1 cellular context compared by ENCODE assay signal in genomic region chr11:67273260-67273990, GRCh38.
TF ChIP-seq lines count a peak whose summit lies in the region.

No MANE protein-coding gene starts in this region.

TF ChIP-seq in H1, 55 proteins besides CTCF, POLR2A, EP300 and RAD21:
- TF ChIP-seq BRCA1 (IDR thresholded peaks at IDR 0.05; ENCODE audit: low read depth, low read length) (no peak), KDM1A (IDR thresholded peaks at IDR 0.05; ENCODE audit: borderline replicate concordance, low read length) (no peak), CHD7 (IDR thresholded peaks at IDR 0.05; ENCODE audit: insufficient replicate concordance, low read length) (no peak), HDAC2 (IDR thresholded peaks at IDR 0.05; ENCODE audit: borderline replicate concordance in 1 of 2, low read depth in 2 of 2, low read length in 2 of 2) (no peak), KDM5A (IDR thresholded peaks at IDR 0.05; ENCODE audit: low read length) (no peak), SUZ12 (IDR thresholded peaks at IDR 0.05; ENCODE audit: low read length) (no peak), GTF2F1 (IDR thresholded peaks at IDR 0.05; ENCODE audit: borderline replicate concordance, low read depth, low read length) (no peak), PHF8 (conservative IDR thresholded peaks at IDR 0.05; ENCODE audit: low read depth, low read length) (no peak), SIX5 (IDR thresholded peaks at IDR 0.05; ENCODE audit: low read depth, low read length) (no peak), RXRA (IDR thresholded peaks at IDR 0.05; ENCODE audit: insufficient read depth, low read depth, low read length) (no peak), NRF1 (IDR thresholded peaks at IDR 0.05; ENCODE audit: low read depth, low read length) (no peak), BCL11A (IDR thresholded peaks at IDR 0.05; ENCODE audit: low read depth in 2 of 2, low read length in 2 of 2) (no peak)
